Comparison of ENCODE assay signal across 1 cellular context in the genomic region with DNA sequence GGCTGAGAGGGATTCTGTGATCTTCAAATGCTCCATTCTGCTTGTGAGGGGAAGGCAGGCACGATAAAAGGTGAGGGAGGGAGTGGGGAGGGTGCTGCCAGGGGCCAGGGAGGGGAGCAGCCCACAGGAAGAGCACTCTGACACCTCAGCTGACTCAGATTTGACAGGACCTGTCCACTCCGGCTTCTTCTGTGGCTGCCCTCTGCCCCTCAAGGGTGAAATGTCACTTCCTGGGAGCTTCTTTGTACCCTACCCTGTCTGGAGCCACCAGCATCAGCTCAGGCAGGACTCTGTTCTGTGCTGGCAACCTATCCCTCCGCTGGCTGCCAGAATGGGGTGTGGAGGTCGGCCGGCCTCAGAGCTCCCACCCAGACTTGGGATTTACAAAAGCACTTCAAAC.
TF ChIP-seq lines count a peak whose summit lies in the region.

No MANE protein-coding gene starts in this region.

TF ChIP-seq in HepG2, 621 proteins besides CTCF, POLR2A, EP300 and RAD21 (continued from another document):
- TF ChIP-seq, protein P1, sequence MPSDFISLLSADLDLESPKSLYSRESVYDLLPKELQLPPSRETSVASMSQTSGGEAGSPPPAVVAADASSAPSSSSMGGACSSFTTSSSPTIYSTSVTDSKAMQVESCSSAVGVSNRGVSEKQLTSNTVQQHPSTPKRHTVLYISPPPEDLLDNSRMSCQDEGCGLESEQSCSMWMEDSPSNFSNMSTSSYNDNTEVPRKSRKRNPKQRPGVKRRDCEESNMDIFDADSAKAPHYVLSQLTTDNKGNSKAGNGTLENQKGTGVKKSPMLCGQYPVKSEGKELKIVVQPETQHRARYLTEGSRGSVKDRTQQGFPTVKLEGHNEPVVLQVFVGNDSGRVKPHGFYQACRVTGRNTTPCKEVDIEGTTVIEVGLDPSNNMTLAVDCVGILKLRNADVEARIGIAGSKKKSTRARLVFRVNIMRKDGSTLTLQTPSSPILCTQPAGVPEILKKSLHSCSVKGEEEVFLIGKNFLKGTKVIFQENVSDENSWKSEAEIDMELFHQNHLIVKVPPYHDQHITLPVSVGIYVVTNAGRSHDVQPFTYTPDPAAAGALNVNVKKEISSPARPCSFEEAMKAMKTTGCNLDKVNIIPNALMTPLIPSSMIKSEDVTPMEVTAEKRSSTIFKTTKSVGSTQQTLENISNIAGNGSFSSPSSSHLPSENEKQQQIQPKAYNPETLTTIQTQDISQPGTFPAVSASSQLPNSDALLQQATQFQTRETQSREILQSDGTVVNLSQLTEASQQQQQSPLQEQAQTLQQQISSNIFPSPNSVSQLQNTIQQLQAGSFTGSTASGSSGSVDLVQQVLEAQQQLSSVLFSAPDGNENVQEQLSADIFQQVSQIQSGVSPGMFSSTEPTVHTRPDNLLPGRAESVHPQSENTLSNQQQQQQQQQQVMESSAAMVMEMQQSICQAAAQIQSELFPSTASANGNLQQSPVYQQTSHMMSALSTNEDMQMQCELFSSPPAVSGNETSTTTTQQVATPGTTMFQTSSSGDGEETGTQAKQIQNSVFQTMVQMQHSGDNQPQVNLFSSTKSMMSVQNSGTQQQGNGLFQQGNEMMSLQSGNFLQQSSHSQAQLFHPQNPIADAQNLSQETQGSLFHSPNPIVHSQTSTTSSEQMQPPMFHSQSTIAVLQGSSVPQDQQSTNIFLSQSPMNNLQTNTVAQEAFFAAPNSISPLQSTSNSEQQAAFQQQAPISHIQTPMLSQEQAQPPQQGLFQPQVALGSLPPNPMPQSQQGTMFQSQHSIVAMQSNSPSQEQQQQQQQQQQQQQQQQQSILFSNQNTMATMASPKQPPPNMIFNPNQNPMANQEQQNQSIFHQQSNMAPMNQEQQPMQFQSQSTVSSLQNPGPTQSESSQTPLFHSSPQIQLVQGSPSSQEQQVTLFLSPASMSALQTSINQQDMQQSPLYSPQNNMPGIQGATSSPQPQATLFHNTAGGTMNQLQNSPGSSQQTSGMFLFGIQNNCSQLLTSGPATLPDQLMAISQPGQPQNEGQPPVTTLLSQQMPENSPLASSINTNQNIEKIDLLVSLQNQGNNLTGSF (CRISPR knock-in tag; IDR thresholded peaks at IDR 0.05): no peak
- TF ChIP-seq, protein P2, sequence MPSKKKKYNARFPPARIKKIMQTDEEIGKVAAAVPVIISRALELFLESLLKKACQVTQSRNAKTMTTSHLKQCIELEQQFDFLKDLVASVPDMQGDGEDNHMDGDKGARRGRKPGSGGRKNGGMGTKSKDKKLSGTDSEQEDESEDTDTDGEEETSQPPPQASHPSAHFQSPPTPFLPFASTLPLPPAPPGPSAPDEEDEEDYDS (CRISPR knock-in tag; IDR thresholded peaks at IDR 0.05): no peak
- TF ChIP-seq STAT5B (CRISPR knock-in tag; IDR thresholded peaks at IDR 0.05) (no peak), YEATS4 (CRISPR knock-in tag; IDR thresholded peaks at IDR 0.05; ENCODE audit: borderline replicate concordance) (no peak), ZNF850 (CRISPR knock-in tag; conservative IDR thresholded peaks at IDR 0.05) (no peak), ZNF263 (CRISPR knock-in tag; IDR thresholded peaks at IDR 0.05) (no peak), CEBPB (IDR thresholded peaks at IDR 0.05; ENCODE audit: borderline replicate concordance, low read depth, low read length) (no peak), XBP1 (CRISPR knock-in tag; IDR thresholded peaks at IDR 0.05) (no peak), DMAP1 (CRISPR knock-in tag; IDR thresholded peaks at IDR 0.05) (no peak), NFIC (IDR thresholded peaks at IDR 0.05; ENCODE audit: low read length) (no peak), ZNF644 (CRISPR knock-in tag; IDR thresholded peaks at IDR 0.05; ENCODE audit: low read depth) (no peak), GABPA (IDR thresholded peaks at IDR 0.05; ENCODE audit: low read depth, low read length) (no peak), GABPA (CRISPR knock-in tag; IDR thresholded peaks at IDR 0.05; ENCODE audit: low read depth) (no peak), ZNF136 (CRISPR knock-in tag; IDR thresholded peaks at IDR 0.05; ENCODE audit: low read depth) (no peak)
- TF ChIP-seq, protein P3, sequence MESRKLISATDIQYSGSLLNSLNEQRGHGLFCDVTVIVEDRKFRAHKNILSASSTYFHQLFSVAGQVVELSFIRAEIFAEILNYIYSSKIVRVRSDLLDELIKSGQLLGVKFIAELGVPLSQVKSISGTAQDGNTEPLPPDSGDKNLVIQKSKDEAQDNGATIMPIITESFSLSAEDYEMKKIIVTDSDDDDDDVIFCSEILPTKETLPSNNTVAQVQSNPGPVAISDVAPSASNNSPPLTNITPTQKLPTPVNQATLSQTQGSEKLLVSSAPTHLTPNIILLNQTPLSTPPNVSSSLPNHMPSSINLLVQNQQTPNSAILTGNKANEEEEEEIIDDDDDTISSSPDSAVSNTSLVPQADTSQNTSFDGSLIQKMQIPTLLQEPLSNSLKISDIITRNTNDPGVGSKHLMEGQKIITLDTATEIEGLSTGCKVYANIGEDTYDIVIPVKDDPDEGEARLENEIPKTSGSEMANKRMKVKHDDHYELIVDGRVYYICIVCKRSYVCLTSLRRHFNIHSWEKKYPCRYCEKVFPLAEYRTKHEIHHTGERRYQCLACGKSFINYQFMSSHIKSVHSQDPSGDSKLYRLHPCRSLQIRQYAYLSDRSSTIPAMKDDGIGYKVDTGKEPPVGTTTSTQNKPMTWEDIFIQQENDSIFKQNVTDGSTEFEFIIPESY (CRISPR knock-in tag; IDR thresholded peaks at IDR 0.05): no peak
- TF ChIP-seq, protein P4, sequence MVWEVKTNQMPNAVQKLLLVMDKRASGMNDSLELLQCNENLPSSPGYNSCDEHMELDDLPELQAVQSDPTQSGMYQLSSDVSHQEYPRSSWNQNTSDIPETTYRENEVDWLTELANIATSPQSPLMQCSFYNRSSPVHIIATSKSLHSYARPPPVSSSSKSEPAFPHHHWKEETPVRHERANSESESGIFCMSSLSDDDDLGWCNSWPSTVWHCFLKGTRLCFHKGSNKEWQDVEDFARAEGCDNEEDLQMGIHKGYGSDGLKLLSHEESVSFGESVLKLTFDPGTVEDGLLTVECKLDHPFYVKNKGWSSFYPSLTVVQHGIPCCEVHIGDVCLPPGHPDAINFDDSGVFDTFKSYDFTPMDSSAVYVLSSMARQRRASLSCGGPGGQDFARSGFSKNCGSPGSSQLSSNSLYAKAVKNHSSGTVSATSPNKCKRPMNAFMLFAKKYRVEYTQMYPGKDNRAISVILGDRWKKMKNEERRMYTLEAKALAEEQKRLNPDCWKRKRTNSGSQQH (CRISPR knock-in tag; IDR thresholded peaks at IDR 0.05; ENCODE audit: low read depth): no peak
- TF ChIP-seq, protein P5, sequence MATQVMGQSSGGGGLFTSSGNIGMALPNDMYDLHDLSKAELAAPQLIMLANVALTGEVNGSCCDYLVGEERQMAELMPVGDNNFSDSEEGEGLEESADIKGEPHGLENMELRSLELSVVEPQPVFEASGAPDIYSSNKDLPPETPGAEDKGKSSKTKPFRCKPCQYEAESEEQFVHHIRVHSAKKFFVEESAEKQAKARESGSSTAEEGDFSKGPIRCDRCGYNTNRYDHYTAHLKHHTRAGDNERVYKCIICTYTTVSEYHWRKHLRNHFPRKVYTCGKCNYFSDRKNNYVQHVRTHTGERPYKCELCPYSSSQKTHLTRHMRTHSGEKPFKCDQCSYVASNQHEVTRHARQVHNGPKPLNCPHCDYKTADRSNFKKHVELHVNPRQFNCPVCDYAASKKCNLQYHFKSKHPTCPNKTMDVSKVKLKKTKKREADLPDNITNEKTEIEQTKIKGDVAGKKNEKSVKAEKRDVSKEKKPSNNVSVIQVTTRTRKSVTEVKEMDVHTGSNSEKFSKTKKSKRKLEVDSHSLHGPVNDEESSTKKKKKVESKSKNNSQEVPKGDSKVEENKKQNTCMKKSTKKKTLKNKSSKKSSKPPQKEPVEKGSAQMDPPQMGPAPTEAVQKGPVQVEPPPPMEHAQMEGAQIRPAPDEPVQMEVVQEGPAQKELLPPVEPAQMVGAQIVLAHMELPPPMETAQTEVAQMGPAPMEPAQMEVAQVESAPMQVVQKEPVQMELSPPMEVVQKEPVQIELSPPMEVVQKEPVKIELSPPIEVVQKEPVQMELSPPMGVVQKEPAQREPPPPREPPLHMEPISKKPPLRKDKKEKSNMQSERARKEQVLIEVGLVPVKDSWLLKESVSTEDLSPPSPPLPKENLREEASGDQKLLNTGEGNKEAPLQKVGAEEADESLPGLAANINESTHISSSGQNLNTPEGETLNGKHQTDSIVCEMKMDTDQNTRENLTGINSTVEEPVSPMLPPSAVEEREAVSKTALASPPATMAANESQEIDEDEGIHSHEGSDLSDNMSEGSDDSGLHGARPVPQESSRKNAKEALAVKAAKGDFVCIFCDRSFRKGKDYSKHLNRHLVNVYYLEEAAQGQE (IDR thresholded peaks at IDR 0.05; ENCODE audit: borderline replicate concordance in 1 of 2, low read depth in 1 of 2, low read length in 2 of 2): no peak
